ENCODE assay signal across 8 cellular contexts in the genomic region with DNA sequence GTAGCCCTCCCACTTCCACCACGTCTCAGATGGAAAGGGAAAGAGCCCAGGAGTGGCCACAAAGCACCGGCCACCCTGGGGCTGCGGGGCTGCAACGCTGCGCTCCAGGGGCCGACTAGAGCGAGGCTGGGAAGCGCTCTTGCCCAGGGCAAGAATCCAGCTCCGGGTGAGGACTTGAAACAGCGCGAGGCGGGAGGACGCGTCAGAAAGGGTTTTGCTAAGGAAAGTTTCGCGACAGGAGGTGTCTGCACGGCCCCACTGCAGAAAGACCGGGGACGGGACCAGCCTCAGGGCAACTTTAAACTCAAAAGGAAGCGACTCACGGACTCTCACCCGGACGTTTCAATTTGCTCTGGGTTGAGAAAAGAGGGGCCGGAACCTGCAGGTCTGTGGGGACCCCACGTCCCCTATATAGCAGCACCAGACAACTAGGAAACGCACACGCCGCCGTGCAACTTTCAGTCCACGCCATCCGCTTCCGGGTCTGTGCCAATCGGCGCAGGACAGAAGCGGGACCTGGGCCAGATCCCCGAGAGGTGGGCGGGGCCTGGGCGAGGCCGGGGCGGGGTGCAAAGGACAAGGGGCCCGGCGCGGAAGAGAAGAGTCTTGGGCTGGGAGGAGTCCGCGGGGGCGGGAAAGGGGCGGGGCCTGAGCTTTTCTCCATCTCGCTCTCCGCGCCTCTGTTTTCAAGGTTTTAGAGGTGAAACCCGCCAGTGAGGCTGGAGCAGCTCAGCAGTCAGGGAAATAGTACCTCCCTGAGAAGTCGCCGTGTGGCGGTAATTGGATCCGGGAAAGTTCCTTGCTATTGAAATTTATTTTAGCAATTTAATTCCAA. TPM values are rescaled to one million over a fixed set of nuclear protein-coding genes. Genes with fewer than 3 reads are reported as not detected.
A peak's percentile ranks its signal among the peaks of the same experiment; 100 is the strongest.
DNase-seq lines count a peak whose midpoint lies in the region; ATAC-seq and TF ChIP-seq lines count a peak whose summit lies in the region.

A gene (minus strand): TSS at position 488 of the 835 bp plus-strand sequence. CDS start 6,792 bp downstream, outside the sequence.

- no peaks in the 10 kb centered on the region for H4K20me1 ChIP-seq in OCI-LY7 (ENCODE audit: insufficient read depth, low read length)

- no peak for TF ChIP-seq CTCF in OCI-LY7 (conservative IDR thresholded peaks at IDR 0.05; ENCODE audit: low read length)

- peak within 1 kb of the TSS; percentile 88 for H3K9ac ChIP-seq in HUES6 (ENCODE audit: low read length)
- H3K9ac ChIP-seq in mucosa of stomach (ENCODE audit: low read length), result peak within 1 kb of the TSS; percentile 82

- peak within 1 kb of the TSS; percentile 97 for H2AFZ ChIP-seq in OCI-LY7 (ENCODE audit: low read length)

- H3K27me3 ChIP-seq in HUES6 (ENCODE audit: control insufficient read depth, insufficient read depth, low read length) (no peaks in the 10 kb centered on the region), esophagus (ENCODE audit: control insufficient read depth in 1 of 2, insufficient read depth in 2 of 2, low read length in 2 of 2) (no peaks in the 10 kb centered on the region), mucosa of stomach (ENCODE audit: control insufficient read depth, insufficient read depth, low read length) (no peaks in the 10 kb centered on the region)

- H3K4me1 ChIP-seq in HUES6 (ENCODE audit: control insufficient read depth, insufficient read depth, low read length) (0 out of 2 replicates have a peak, but pooled peaks cover 6% of the 10 kb centered on the region), OCI-LY7 (ENCODE audit: insufficient read depth, low read length, poor library complexity, severe bottlenecking) (peaks cover 17% of the 10 kb centered on the region), esophagus (ENCODE audit: control insufficient read depth in 2 of 2, insufficient read depth in 2 of 2, low read length in 1 of 2) (peaks cover 0 to 4% of the 10 kb centered on the region in 2 donors), mucosa of stomach (ENCODE audit: control insufficient read depth, insufficient read depth, low read length) (no peaks in the 10 kb centered on the region)

- peaks cover 18% of the 10 kb centered on the region; the same call in 1 of the 2 replicates for H3K79me2 ChIP-seq in OCI-LY7 (ENCODE audit: insufficient read depth, low read depth, low read length)

- 1% methylated on average over 54 to 55 of the region's 55 CpGs for WGBS in esophagus, 2 donors

- no peaks in the 10 kb centered on the region for H3K9me2 ChIP-seq in OCI-LY7 (ENCODE audit: insufficient read depth, low read length)

- H3K36me3 ChIP-seq in HUES6 (ENCODE audit: control insufficient read depth, insufficient read depth, low read length) (peaks cover 25% of the 10 kb centered on the region), OCI-LY7 (ENCODE audit: insufficient read depth, low read length) (peaks cover 34% of the 10 kb centered on the region), esophagus (ENCODE audit: control insufficient read depth in 2 of 2, insufficient read depth in 2 of 2, low read length in 1 of 2) (peaks cover 2 to 3% of the 10 kb centered on the region in 2 donors), mucosa of stomach (ENCODE audit: control insufficient read depth, insufficient read depth, low read length) (no peaks in the 10 kb centered on the region)

- no TSS peak for BruUV-seq in OCI-LY7 (replicated peaks; lab: Mats Ljungman, UMichigan)

- H3K27ac ChIP-seq in HUES6 (ENCODE audit: low read depth, low read length) (peak within 1 kb of the TSS; percentile 52; the same call in 1 of the 2 replicates), OCI-LY7 (ENCODE audit: low read depth, low read length, poor library complexity, severe bottlenecking) (peak within 1 kb of the TSS; percentile 40), esophagus (ENCODE audit: low read depth in 2 of 2, low read length in 1 of 2) (peak within 1 kb of the TSS; percentile 88 to 94)

- CTCF ChIA-PET in OCI-LY7 (lab: Charles Lee; ENCODE audit: unreplicated experiment), result no interaction called here

- DNase-seq in D341Med (ENCODE audit: low spot score) (peak; percentile 98), OCI-LY7 (ENCODE audit: low spot score) (peak; percentile 97)
- DNase-seq in activated T-cell treated with anti-CD3 and anti-CD28 coated beads, Interleukin-2, amount 50 U/mL, for 1 hour, result peak; percentile 99
- DNase-seq in stimulated activated CD8-positive, alpha-beta memory T cell treated with anti-CD3 and anti-CD28 coated beads, Interleukin-4, amount 100 ng/mL, for 4 hours (ENCODE audit: low read depth in 2 of 2, low spot score in 1 of 2), result peak; percentile 96 to 99

- POLR2A ChIA-PET in OCI-LY7 (lab: Charles Lee), result no interaction called here

- ATAC-seq in GM21423 (IDR thresholded peaks at IDR 0.05; ENCODE audit: unreplicated experiment), result peak; percentile 97

- intact Hi-C loops in OCI-LY7 (cut with micrococcal nuclease; ENCODE audit: unreplicated experiment), result loop anchor here (1.0 kb wide), 1 partner anchor 20 kb away; no protein-coding TSS in a partner anchor

- H3K4me2 ChIP-seq in OCI-LY7 (ENCODE audit: low read length), result peak within 1 kb of the TSS; percentile 93

- peak within 1 kb of the TSS; percentile 82 for H3K4me3 ChIP-seq in HUES6 (ENCODE audit: low read depth, low read length)
- peak within 1 kb of the TSS; percentile 81 for H3K4me3 ChIP-seq in OCI-LY7 (ENCODE audit: low read depth, low read length, poor library complexity, severe bottlenecking)
- peak within 1 kb of the TSS; percentile 66 to 72 for H3K4me3 ChIP-seq in esophagus (ENCODE audit: low read depth in 1 of 2, low read length in 2 of 2)
- peak within 1 kb of the TSS; percentile 53 for H3K4me3 ChIP-seq in mucosa of stomach (ENCODE audit: low read length)

- H3K9me3 ChIP-seq in HUES6 (ENCODE audit: control insufficient read depth, insufficient read depth, low read depth, low read length) (peaks cover 33% of the 10 kb centered on the region), OCI-LY7 (ENCODE audit: low read length) (peaks cover 7% of the 10 kb centered on the region; the same call in 1 of the 2 replicates), esophagus (ENCODE audit: control insufficient read depth in 2 of 2, insufficient read depth in 1 of 2, low read depth in 1 of 2, low read length in 1 of 2) (peaks cover 2 to 27% of the 10 kb centered on the region in 2 donors), mucosa of stomach (ENCODE audit: control insufficient read depth, low read length) (peaks cover 6% of the 10 kb centered on the region)

RNA-seq across cellular contexts. Expression of the gene that starts here (rescaled TPM):
- 5.8 and 8.8 TPM in 2 replicates for total RNA-seq in OCI-LY7 (2014; rRNA removed; shearing (Covaris generic))
- 8.6 and 10.5 TPM in 2 replicates for total RNA-seq in OCI-LY7 (2022)
- 1 to 10 TPM; 2.0 to 2.1 TPM for polyA plus RNA-seq in esophagus

Comparison
In these comparisons a context has a peak if more than half of its experiments do, and no peak if none do; other contexts are left out.
1. Peak in every context shown above with its lines: DNase-seq, ATAC-seq, H3K4me3 ChIP-seq and H3K27ac ChIP-seq.
2. H3K27ac ChIP-seq: peak in every context shown above with its lines; median percentile 91 in esophagus; 52 in HUES6; 40 in OCI-LY7.